30 cellular contexts compared by ENCODE assay signal in the genomic region with DNA sequence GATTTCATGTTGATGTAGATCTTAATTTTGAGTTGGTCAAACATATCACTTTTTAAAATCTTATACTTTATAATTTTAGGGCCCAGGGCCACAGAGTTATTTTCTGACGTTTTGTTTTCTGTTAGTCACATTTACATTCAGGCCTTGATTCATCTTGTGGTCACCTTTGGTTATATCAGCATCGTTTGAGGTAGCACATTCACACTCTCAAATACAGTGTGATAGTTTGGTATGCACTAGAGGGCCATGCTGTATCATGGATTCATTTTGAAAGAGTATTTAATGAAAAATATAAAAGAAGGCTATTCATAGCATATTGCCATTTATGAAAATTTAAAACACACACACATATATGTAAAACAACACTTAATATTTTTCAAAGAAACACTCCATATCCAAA.
DNase-seq lines count a peak whose midpoint lies in the region; ATAC-seq, FAIRE-seq and TF ChIP-seq lines count a peak whose summit lies in the region.
"Had no signal": no experiment of that assay in that cellular context is flagged by ENCODE, and none has a peak within 500 bp of the region (broad histone marks: within the 10 kb centered on the region; RNA-seq: fewer than 3 reads in every experiment).

No MANE protein-coding gene starts in this region.

- TF ChIP-seq CTCF in Loucy (conservative IDR thresholded peaks at IDR 0.05; ENCODE audit: low read length) (peak; percentile 38), astrocyte of the spinal cord (IDR thresholded peaks at IDR 0.05; ENCODE audit: low read depth, low read length) (no peak), natural killer cell (IDR thresholded peaks at IDR 0.05) (no peak)

- H3K4me2 ChIP-seq in Loucy (ENCODE audit: low read depth, low read length, poor library complexity, severe bottlenecking): no peak overlapping the region

- H3F3A ChIP-seq in Loucy (ENCODE audit: low read depth): no peaks in the 10 kb centered on the region

- no peaks in the 10 kb centered on the region for H3K27me3 Mint-ChIP-seq in natural killer cell (ENCODE audit: low read depth in 2 of 2)
- H3K27me3 Mint-ChIP-seq: activated CD4-positive, alpha-beta memory T cell treated with anti-CD3 and anti-CD28 coated beads, Interleukin-2, amount 10 ng/mL, durations not matched to agents 7 days and 5 days had no signal

- H3K4me1 ChIP-seq in Loucy (ENCODE audit: insufficient read depth, low read length, poor library complexity, severe bottlenecking): peaks cover 12% of the 10 kb centered on the region
- H3K4me1 ChIP-seq: right lobe of liver had no signal

- H3K4me3 ChIP-seq in Loucy (ENCODE audit: low read length, poor library complexity, severe bottlenecking) (no peak overlapping the region), astrocyte of the spinal cord (ENCODE audit: low read depth, low read length) (no peak overlapping the region)
- H3K4me3 ChIP-seq: esophagus squamous epithelium, gastrocnemius medialis, right lobe of liver, transverse colon had no signal

- in situ Hi-C loops in astrocyte of the spinal cord (cut with HindIII; ENCODE audit: low sequenced_read_pairs): no loop called here

- H3K9me3 ChIP-seq in Loucy (ENCODE audit: insufficient read depth, low read depth, low read length): no peaks in the 10 kb centered on the region
- H3K9me3 ChIP-seq: gastrocnemius medialis, right lobe of liver, transverse colon had no signal

- no peak overlapping the region for H3K4me3 Mint-ChIP-seq in natural killer cell
- H3K4me3 Mint-ChIP-seq: activated CD4-positive, alpha-beta memory T cell treated with anti-CD3 and anti-CD28 coated beads, Interleukin-2, amount 10 ng/mL, durations not matched to agents 7 days and 5 days; endodermal cell; nephron progenitor cell had no signal

- no peaks in the 10 kb centered on the region for H3K36me3 ChIP-seq in Loucy (ENCODE audit: insufficient read depth, low read length)
- H3K36me3 ChIP-seq: esophagus squamous epithelium, gastrocnemius medialis, right lobe of liver, transverse colon had no signal

- H3K4me1 Mint-ChIP-seq in natural killer cell: peaks cover 11 to 14% of the 10 kb centered on the region in 2 donors
- H3K4me1 Mint-ChIP-seq: activated CD4-positive, alpha-beta memory T cell treated with anti-CD3 and anti-CD28 coated beads, Interleukin-2, amount 10 ng/mL, durations not matched to agents 7 days and 5 days had no signal

- H3K9me2 ChIP-seq in Loucy (replicated peaks; ENCODE audit: low read depth, low read length): no peaks in the 10 kb centered on the region

- no peak overlapping the region for H2AFZ ChIP-seq in Loucy (ENCODE audit: low read length)

- no peak overlapping the region for H3K27ac Mint-ChIP-seq in natural killer cell
- H3K27ac Mint-ChIP-seq: activated CD4-positive, alpha-beta memory T cell treated with anti-CD3 and anti-CD28 coated beads, Interleukin-2, amount 10 ng/mL, durations not matched to agents 7 days and 5 days; endodermal cell had no signal

- no peaks in the 10 kb centered on the region for H4K20me1 ChIP-seq in Loucy (ENCODE audit: insufficient read depth, low read length, poor library complexity, severe bottlenecking)

- peak; percentile 69 to 89 (median 78) for ATAC-seq in natural killer cell
- ATAC-seq: gastrocnemius medialis, HepG2, right lobe of liver had no signal

- H3K9me3 Mint-ChIP-seq in natural killer cell: no peaks in the 10 kb centered on the region

- DNase-seq in astrocyte of the spinal cord (ENCODE audit: low read depth, low spot score): peak; percentile 42
- DNase-seq in natural killer cell: no peak
- DNase-seq in NCI-H1436 treated with DMSO at 0.1 percent for 48 hours (lab: John Stamatoyannopoulos, UW): no peak
- no peak for DNase-seq in putamen (ENCODE audit: low spot score)
- DNase-seq in midbrain (lab: John Stamatoyannopoulos, UW): no peak
- no peak for DNase-seq in AG20443 (ENCODE audit: low spot score)
- DNase-seq: activated CD4-positive, alpha-beta memory T cell treated with anti-CD3 and anti-CD28 coated beads, Interleukin-2, amount 10 ng/mL, durations not matched to agents 7 days and 5 days; activated CD4-positive, CD25-positive, alpha-beta regulatory T cell; activated gamma-delta T cell; cortex of kidney; endodermal cell; esophagus squamous epithelium; gastrocnemius medialis; hippocampal formation; Kasumi-1; NCI-H1105; NCI-H2029; NCI-H345; NCI-H774; nephron progenitor cell; right lobe of liver; SHP77; stimulated activated CD4-positive, alpha-beta T cell treated with anti-CD3 and anti-CD28 coated beads, Interleukin-15, amount 100 ng/mL, for 24 hours; SW 1271; transverse colon had no signal

- intact Hi-C loops in natural killer cell (cut with micrococcal nuclease): no loop called here

- FAIRE-seq in G401.6 (lab: Jason Lieb, UNC): peak; percentile 13
- FAIRE-seq: GM18507, H1, HepG2 had no signal

- no peaks in the 10 kb centered on the region for H3K79me2 ChIP-seq in Loucy (ENCODE audit: insufficient read depth, low read length)

- no peaks in the 10 kb centered on the region for H3K36me3 Mint-ChIP-seq in natural killer cell

- H3K9ac ChIP-seq in Loucy (ENCODE audit: low read depth, low read length, poor library complexity, severe bottlenecking): no peak overlapping the region

- no peaks in the 10 kb centered on the region for H3K27me3 ChIP-seq in Loucy (ENCODE audit: insufficient read depth, low read length, poor library complexity, severe bottlenecking)
- H3K27me3 ChIP-seq: esophagus squamous epithelium, gastrocnemius medialis, right lobe of liver, transverse colon had no signal
